15 cellular contexts compared by ENCODE assay signal in the genomic region with DNA sequence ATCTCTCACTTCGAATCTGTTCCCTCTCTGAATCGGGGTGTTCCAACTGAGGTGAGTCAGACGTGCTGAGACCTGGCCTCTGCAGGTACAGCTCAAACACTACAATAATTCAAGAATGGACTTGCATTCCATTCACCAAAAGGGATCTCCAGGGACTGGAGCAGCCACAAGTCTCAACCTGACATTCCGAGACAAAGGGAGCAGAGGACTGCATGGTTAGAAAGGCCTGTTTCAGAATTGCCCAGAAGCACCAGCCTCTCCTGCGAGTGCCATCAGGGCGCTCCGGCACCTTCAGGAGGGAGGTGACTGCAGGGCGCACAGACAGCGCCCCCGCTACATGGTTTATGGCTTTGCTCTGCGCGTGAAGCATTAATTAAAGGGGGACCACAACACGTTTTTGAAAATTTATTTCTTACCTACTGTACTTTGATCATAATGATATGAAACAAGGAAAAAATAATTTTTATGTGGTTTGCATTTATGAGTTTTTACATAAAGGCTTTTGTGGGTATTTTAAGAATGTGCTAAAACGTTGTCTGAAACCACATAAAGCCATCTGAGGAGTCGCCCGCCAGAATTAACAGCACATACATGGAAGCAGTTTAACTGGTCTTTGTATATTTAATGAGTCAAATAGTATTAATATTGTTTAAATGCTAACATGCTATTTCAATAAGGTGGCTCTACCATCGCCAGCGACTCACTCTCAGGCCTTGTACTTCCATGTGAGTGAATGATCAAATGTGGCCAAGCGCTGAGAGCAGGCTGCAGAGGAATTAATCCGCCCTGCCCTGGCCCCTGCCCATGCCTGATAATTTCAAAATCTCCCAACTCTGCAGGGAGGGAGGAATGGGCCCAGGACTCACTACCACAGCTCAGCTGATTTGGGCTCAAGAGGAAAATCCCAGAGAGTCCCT. TPM values are rescaled to one million over a fixed set of nuclear protein-coding genes. Genes with fewer than 3 reads are reported as not detected.
A peak's percentile ranks its signal among the peaks of the same experiment; 100 is the strongest.
DNase-seq lines count a peak whose midpoint lies in the region; ATAC-seq and TF ChIP-seq lines count a peak whose summit lies in the region.
"Had no signal": no experiment of that assay in that cellular context is flagged by ENCODE, and none has a peak within 500 bp of the region (broad histone marks: within the 10 kb centered on the region; RNA-seq: fewer than 3 reads in every experiment).

No MANE protein-coding gene starts in this region.

- H3K4me3 Mint-ChIP-seq in nephron progenitor cell: no peak overlapping the region
- no peak overlapping the region for H3K4me3 Mint-ChIP-seq in stimulated activated naive B cell treated with anti-CD40 and anti-IgM and Interleukin-4, amounts not matched to agents 10 μg/mL and 1 μg/mL and 100 μg/mL, for 72 hours
- H3K4me3 Mint-ChIP-seq: dendritic cell treated with granulocyte-macrophage colony-stimulating factor and Interleukin-4, amounts not matched to agents 40 ng/mL and 50 ng/mL, for 4 days; T-helper 2 cell treated with Interferon-gamma antibody and Interleukin-4, amounts not matched to agents 5 μg/mL and 100 μg/mL, for 36 hours had no signal

- peak overlapping the region in 1 of 3 experiments; percentile 17 for H3K4me3 ChIP-seq in mammary epithelial cell (replicated peaks in 1 of 3; ENCODE audit: insufficient read depth in 1 of 3, low read depth in 2 of 3, low read length in 3 of 3)

- intact Hi-C loops in mammary epithelial cell (cut with micrococcal nuclease): loop anchor here (10.0 kb wide), 1 partner anchor 283 kb away; the partner anchor contains the start of gene NBL1

- no peaks in the 10 kb centered on the region for H3K9me3 Mint-ChIP-seq in nephron progenitor cell
- no peaks in the 10 kb centered on the region for H3K9me3 Mint-ChIP-seq in stimulated activated naive B cell treated with anti-CD40 and anti-IgM and Interleukin-4, amounts not matched to agents 10 μg/mL and 1 μg/mL and 100 μg/mL, for 72 hours
- H3K9me3 Mint-ChIP-seq: dendritic cell treated with granulocyte-macrophage colony-stimulating factor and Interleukin-4, amounts not matched to agents 40 ng/mL and 50 ng/mL, for 4 days; T-helper 2 cell treated with Interferon-gamma antibody and Interleukin-4, amounts not matched to agents 5 μg/mL and 100 μg/mL, for 36 hours had no signal

- TF ChIP-seq CTCF in mammary epithelial cell (conservative IDR thresholded peaks at IDR 0.05 in 1 of 2, IDR thresholded peaks at IDR 0.05 in 1 of 2; ENCODE audit: extremely low read depth in 1 of 2, insufficient read depth in 1 of 2, low read depth in 1 of 2, low read length in 2 of 2): no peak
- no peak for TF ChIP-seq CTCF in nephron progenitor cell (IDR thresholded peaks at IDR 0.05)

- H3K27me3 Mint-ChIP-seq in nephron progenitor cell (ENCODE audit: low read depth, poor library complexity): no peaks in the 10 kb centered on the region
- no peaks in the 10 kb centered on the region for H3K27me3 Mint-ChIP-seq in stimulated activated naive B cell treated with anti-CD40 and anti-IgM and Interleukin-4, amounts not matched to agents 10 μg/mL and 1 μg/mL and 100 μg/mL, for 72 hours
- H3K27me3 Mint-ChIP-seq: dendritic cell treated with granulocyte-macrophage colony-stimulating factor and Interleukin-4, amounts not matched to agents 40 ng/mL and 50 ng/mL, for 4 days had no signal

- H3K9me3 ChIP-seq in mammary epithelial cell (replicated peaks; ENCODE audit: insufficient read depth, low read length): no peaks in the 10 kb centered on the region

- in situ Hi-C loops in mammary epithelial cell (cut with MboI; ENCODE audit: low sequenced_read_pairs in 2 of 2): loop anchor here in 1 of 2 donors (10.0 kb wide), 2 partner anchors 223 to 283 kb away; partner anchors contain the start of gene NBL1

- dilution Hi-C loops in mammary epithelial cell (cut with HindIII; ENCODE audit: low sequenced_read_pairs): no loop called here

- DNase-seq in ELF-1 (ENCODE audit: low read depth, low spot score) (peak; percentile 26), LHCN-M2 (ENCODE audit: low read depth) (peak; percentile 32), mammary epithelial cell (peak; percentile 98), nephron progenitor cell (no peak), CD1c-positive myeloid dendritic cell (ENCODE audit: extremely low spot score) (no peak)
- no peak for DNase-seq in stimulated activated naive B cell treated with anti-CD40 and anti-IgM and Interleukin-4, amounts not matched to agents 10 μg/mL and 1 μg/mL and 100 μg/mL, for 72 hours
- DNase-seq: activated T-cell treated with anti-CD3 and anti-CD28 coated beads, Interleukin-2, amount 50 U/mL, for 1 hour; GOT3; MV-4-11; NCI-H774; stimulated activated naive CD8-positive, alpha-beta T cell treated with anti-CD3 and anti-CD28 coated beads, Interleukin-15, Interleukin-2, amounts not matched to agents 100 U/mL and 50 U/mL, for 24 hours had no signal

- H3K36me3 Mint-ChIP-seq in nephron progenitor cell (ENCODE audit: low read depth): peaks cover 14% of the 10 kb centered on the region
- peaks cover 13 to 24% of the 10 kb centered on the region in 2 donors for H3K36me3 Mint-ChIP-seq in stimulated activated naive B cell treated with anti-CD40 and anti-IgM and Interleukin-4, amounts not matched to agents 10 μg/mL and 1 μg/mL and 100 μg/mL, for 72 hours

- H3K9ac ChIP-seq in mammary epithelial cell (ENCODE audit: insufficient read depth, low read length): peak overlapping the region; percentile 50

- CTCF ChIA-PET in mammary epithelial cell (lab: Charles Lee; ENCODE audit: low non-redundant PET): no interaction called here

- H2AFZ ChIP-seq in mammary epithelial cell (ENCODE audit: low read depth, low read length): no peak overlapping the region

- peak overlapping the region; percentile 67 for H3K27ac ChIP-seq in mammary epithelial cell (ENCODE audit: insufficient read depth, low read depth, low read length)

- H4K20me1 ChIP-seq in mammary epithelial cell (ENCODE audit: insufficient read depth, low read length): no peaks in the 10 kb centered on the region

- peak overlapping the region; percentile 88 for H3K4me2 ChIP-seq in mammary epithelial cell (ENCODE audit: insufficient read depth, low read depth, low read length)

- H3K36me3 ChIP-seq in mammary epithelial cell (ENCODE audit: insufficient read depth, low read length): no peaks in the 10 kb centered on the region

- H3K4me1 Mint-ChIP-seq in nephron progenitor cell: peaks cover 37% of the 10 kb centered on the region
- peaks cover 4 to 19% of the 10 kb centered on the region in 2 donors for H3K4me1 Mint-ChIP-seq in stimulated activated naive B cell treated with anti-CD40 and anti-IgM and Interleukin-4, amounts not matched to agents 10 μg/mL and 1 μg/mL and 100 μg/mL, for 72 hours

- 5% methylated on average over 20 of the region's 20 CpGs for WGBS in mammary epithelial cell (ENCODE audit: low coverage, missing lambda C conversion rate)

- H3K4me1 ChIP-seq in mammary epithelial cell (ENCODE audit: insufficient read depth, low read length): peaks cover 56% of the 10 kb centered on the region

- H3K27ac Mint-ChIP-seq in nephron progenitor cell: peak overlapping the region; percentile 70
- no peak overlapping the region for H3K27ac Mint-ChIP-seq in stimulated activated naive B cell treated with anti-CD40 and anti-IgM and Interleukin-4, amounts not matched to agents 10 μg/mL and 1 μg/mL and 100 μg/mL, for 72 hours
- H3K27ac Mint-ChIP-seq: dendritic cell treated with granulocyte-macrophage colony-stimulating factor and Interleukin-4, amounts not matched to agents 40 ng/mL and 50 ng/mL, for 4 days; T-helper 2 cell treated with Interferon-gamma antibody and Interleukin-4, amounts not matched to agents 5 μg/mL and 100 μg/mL, for 36 hours had no signal

- H3K27me3 ChIP-seq in mammary epithelial cell (ENCODE audit: insufficient read depth, low read length): no peaks in the 10 kb centered on the region

- H3K79me2 ChIP-seq in mammary epithelial cell (ENCODE audit: insufficient read depth, low read length): peaks cover 66% of the 10 kb centered on the region

- no peak for ATAC-seq in stimulated activated naive B cell treated with anti-CD40 and anti-IgM and Interleukin-4, amounts not matched to agents 10 μg/mL and 1 μg/mL and 100 μg/mL, for 72 hours (replicated peaks)
- no peak for ATAC-seq in HG03521 (IDR thresholded peaks at IDR 0.05; ENCODE audit: unreplicated experiment)
- ATAC-seq in HG03025 (IDR thresholded peaks at IDR 0.05; ENCODE audit: low FRiP score, unreplicated experiment): no peak
- ATAC-seq: stimulated activated naive CD8-positive, alpha-beta T cell treated with anti-CD3 and anti-CD28 coated beads, Interleukin-15, Interleukin-2, amounts not matched to agents 100 U/mL and 50 U/mL, for 24 hours had no signal

- BruUV-seq in mammary epithelial cell (replicated peaks; lab: Mats Ljungman, UMichigan): no TSS peak

RNA-seq across cellular contexts. Expression of gene SLC66A1, which starts 49.4 kb away (rescaled TPM):
- total RNA-seq in LHCN-M2 (2014; rRNA removed): 32.8 and 34.4 TPM in 2 replicates
- polyA plus RNA-seq in LHCN-M2 (2012): 28.5 TPM
- 10 to 100 TPM; 17.7 to 19.7 TPM for total RNA-seq in mammary epithelial cell
- 16.6 TPM for polyA plus RNA-seq in mammary epithelial cell
- 10.5 TPM for polyA minus RNA-seq in mammary epithelial cell

RNA-seq across cellular contexts. Expression of gene AKR7A2, which starts 49.5 kb away (rescaled TPM):
- total RNA-seq in LHCN-M2 (2014; rRNA removed) (193 and 253 TPM in 2 replicates), mammary epithelial cell (10 to 100 TPM; 45.7 to 60.3 TPM)
- polyA plus RNA-seq in LHCN-M2 (2012): 102 TPM
- 65.9 TPM for polyA plus RNA-seq in mammary epithelial cell
- 43.9 TPM for polyA minus RNA-seq in mammary epithelial cell

Comparison
In these comparisons a context has a peak if more than half of its experiments do, and no peak if none do; other contexts are left out.
1. DNase-seq: peak in ELF-1 (single experiment), LHCN-M2 (single experiment) and mammary epithelial cell (single experiment); none in nephron progenitor cell (single experiment), stimulated activated naive B cell treated with anti-CD40 and anti-IgM and Interleukin-4, amounts not matched to agents 10 μg/mL and 1 μg/mL and 100 μg/mL, for 72 hours (single experiment) and CD1c-positive myeloid dendritic cell (single experiment).